1 cellular context compared by ENCODE assay signal in the genomic region with DNA sequence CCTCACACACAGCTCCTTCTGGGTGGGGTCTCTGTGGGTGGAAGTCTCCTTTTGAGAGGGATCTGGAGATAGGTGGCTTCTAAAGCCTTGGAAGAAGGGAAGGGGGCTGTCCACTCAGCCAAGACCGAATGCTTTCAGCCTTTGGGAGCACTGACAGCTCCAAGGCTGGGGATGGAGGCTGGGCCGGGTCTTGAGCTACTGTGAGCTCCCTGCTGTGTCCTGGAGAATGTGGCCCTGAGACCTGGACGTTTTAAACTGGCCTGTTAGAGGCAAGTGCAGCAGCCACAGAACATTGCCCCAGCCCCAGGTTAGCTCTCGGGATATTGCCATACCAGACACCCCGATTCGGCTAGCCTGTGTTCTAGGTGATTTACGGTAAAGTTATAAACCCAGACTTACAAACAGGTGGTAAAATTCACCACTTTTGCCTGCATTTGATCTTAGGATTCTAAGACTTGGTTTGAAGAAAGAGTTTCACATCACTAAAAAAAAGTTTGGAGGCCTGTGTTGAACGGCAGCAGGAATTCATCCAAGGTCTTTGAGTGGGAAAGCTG.
TF ChIP-seq lines count a peak whose summit lies in the region.

No MANE protein-coding gene starts in this region.

TF ChIP-seq in K562, 482 proteins besides CTCF, POLR2A, EP300 and RAD21 (continued from another document):
- TF ChIP-seq, protein P1, sequence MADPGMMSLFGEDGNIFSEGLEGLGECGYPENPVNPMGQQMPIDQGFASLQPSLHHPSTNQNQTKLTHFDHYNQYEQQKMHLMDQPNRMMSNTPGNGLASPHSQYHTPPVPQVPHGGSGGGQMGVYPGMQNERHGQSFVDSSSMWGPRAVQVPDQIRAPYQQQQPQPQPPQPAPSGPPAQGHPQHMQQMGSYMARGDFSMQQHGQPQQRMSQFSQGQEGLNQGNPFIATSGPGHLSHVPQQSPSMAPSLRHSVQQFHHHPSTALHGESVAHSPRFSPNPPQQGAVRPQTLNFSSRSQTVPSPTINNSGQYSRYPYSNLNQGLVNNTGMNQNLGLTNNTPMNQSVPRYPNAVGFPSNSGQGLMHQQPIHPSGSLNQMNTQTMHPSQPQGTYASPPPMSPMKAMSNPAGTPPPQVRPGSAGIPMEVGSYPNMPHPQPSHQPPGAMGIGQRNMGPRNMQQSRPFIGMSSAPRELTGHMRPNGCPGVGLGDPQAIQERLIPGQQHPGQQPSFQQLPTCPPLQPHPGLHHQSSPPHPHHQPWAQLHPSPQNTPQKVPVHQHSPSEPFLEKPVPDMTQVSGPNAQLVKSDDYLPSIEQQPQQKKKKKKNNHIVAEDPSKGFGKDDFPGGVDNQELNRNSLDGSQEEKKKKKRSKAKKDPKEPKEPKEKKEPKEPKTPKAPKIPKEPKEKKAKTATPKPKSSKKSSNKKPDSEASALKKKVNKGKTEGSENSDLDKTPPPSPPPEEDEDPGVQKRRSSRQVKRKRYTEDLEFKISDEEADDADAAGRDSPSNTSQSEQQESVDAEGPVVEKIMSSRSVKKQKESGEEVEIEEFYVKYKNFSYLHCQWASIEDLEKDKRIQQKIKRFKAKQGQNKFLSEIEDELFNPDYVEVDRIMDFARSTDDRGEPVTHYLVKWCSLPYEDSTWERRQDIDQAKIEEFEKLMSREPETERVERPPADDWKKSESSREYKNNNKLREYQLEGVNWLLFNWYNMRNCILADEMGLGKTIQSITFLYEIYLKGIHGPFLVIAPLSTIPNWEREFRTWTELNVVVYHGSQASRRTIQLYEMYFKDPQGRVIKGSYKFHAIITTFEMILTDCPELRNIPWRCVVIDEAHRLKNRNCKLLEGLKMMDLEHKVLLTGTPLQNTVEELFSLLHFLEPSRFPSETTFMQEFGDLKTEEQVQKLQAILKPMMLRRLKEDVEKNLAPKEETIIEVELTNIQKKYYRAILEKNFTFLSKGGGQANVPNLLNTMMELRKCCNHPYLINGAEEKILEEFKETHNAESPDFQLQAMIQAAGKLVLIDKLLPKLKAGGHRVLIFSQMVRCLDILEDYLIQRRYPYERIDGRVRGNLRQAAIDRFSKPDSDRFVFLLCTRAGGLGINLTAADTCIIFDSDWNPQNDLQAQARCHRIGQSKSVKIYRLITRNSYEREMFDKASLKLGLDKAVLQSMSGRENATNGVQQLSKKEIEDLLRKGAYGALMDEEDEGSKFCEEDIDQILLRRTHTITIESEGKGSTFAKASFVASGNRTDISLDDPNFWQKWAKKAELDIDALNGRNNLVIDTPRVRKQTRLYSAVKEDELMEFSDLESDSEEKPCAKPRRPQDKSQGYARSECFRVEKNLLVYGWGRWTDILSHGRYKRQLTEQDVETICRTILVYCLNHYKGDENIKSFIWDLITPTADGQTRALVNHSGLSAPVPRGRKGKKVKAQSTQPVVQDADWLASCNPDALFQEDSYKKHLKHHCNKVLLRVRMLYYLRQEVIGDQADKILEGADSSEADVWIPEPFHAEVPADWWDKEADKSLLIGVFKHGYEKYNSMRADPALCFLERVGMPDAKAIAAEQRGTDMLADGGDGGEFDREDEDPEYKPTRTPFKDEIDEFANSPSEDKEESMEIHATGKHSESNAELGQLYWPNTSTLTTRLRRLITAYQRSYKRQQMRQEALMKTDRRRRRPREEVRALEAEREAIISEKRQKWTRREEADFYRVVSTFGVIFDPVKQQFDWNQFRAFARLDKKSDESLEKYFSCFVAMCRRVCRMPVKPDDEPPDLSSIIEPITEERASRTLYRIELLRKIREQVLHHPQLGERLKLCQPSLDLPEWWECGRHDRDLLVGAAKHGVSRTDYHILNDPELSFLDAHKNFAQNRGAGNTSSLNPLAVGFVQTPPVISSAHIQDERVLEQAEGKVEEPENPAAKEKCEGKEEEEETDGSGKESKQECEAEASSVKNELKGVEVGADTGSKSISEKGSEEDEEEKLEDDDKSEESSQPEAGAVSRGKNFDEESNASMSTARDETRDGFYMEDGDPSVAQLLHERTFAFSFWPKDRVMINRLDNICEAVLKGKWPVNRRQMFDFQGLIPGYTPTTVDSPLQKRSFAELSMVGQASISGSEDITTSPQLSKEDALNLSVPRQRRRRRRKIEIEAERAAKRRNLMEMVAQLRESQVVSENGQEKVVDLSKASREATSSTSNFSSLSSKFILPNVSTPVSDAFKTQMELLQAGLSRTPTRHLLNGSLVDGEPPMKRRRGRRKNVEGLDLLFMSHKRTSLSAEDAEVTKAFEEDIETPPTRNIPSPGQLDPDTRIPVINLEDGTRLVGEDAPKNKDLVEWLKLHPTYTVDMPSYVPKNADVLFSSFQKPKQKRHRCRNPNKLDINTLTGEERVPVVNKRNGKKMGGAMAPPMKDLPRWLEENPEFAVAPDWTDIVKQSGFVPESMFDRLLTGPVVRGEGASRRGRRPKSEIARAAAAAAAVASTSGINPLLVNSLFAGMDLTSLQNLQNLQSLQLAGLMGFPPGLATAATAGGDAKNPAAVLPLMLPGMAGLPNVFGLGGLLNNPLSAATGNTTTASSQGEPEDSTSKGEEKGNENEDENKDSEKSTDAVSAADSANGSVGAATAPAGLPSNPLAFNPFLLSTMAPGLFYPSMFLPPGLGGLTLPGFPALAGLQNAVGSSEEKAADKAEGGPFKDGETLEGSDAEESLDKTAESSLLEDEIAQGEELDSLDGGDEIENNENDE (IDR thresholded peaks at IDR 0.05; ENCODE audit: low read depth, low read length): peak; percentile 93
- TF ChIP-seq TCF3 (CRISPR knock-in tag; IDR thresholded peaks at IDR 0.05): no peak
